Comparison of ENCODE assay signal across 21 cellular contexts in genomic region chr21:40620386-40621145, GRCh38.
"Had no signal": no experiment of that assay in that cellular context is flagged by ENCODE, and none has a peak within 500 bp of the region (broad histone marks: within the 10 kb centered on the region; RNA-seq: fewer than 3 reads in every experiment).

No MANE protein-coding gene starts in this region.

- H3K4me3 ChIP-seq: esophagus muscularis mucosa, hepatocyte, lung, pancreas, smooth muscle cell, suprapubic skin, thyroid gland had no signal

- H3K27me3 ChIP-seq: esophagus muscularis mucosa, hepatocyte, pancreas, suprapubic skin, thyroid gland had no signal

- H3K4me1 ChIP-seq: esophagus muscularis mucosa, pancreas, suprapubic skin, thyroid gland had no signal

- ATAC-seq: effector memory CD8-positive, alpha-beta T cell; left colon; left ventricle myocardium superior; pancreas; right cardiac atrium; stimulated activated effector memory CD8-positive, alpha-beta T cell treated with anti-CD3 and anti-CD28 coated beads, Interleukin-12 subunit alpha, Interleukin-12 subunit beta, amount 100 ng/mL, for 72 hours; stimulated activated naive CD8-positive, alpha-beta T cell treated with anti-CD3 and anti-CD28 coated beads, Interleukin-15, Interleukin-2, amounts not matched to agents 100 U/mL and 50 U/mL, for 24 hours had no signal

- H3K36me3 ChIP-seq: esophagus muscularis mucosa, pancreas, suprapubic skin, thyroid gland had no signal

- H3K9me3 ChIP-seq: esophagus muscularis mucosa, pancreas, suprapubic skin, thyroid gland had no signal

- DNase-seq: effector memory CD8-positive, alpha-beta T cell; head of caudate nucleus; kidney; left colon; left ventricle myocardium superior; mesenchymal stem cell; midbrain; naive B cell; occipital lobe; pancreas; right cardiac atrium; stimulated activated CD4-positive, alpha-beta T cell treated with anti-CD3 and anti-CD28 coated beads, Interleukin-2, amount 100 ng/mL, for 48 hours; stimulated activated CD8-positive, alpha-beta memory T cell treated with anti-CD3 and anti-CD28 coated beads, Interleukin-4, amount 100 ng/mL, for 48 hours; stimulated activated naive CD8-positive, alpha-beta T cell treated with anti-CD3 and anti-CD28 coated beads, Interleukin-15, Interleukin-2, amounts not matched to agents 100 U/mL and 50 U/mL, for 24 hours; thyroid gland had no signal
